ENCODE assay signal across 1 cellular context in the genomic region with DNA sequence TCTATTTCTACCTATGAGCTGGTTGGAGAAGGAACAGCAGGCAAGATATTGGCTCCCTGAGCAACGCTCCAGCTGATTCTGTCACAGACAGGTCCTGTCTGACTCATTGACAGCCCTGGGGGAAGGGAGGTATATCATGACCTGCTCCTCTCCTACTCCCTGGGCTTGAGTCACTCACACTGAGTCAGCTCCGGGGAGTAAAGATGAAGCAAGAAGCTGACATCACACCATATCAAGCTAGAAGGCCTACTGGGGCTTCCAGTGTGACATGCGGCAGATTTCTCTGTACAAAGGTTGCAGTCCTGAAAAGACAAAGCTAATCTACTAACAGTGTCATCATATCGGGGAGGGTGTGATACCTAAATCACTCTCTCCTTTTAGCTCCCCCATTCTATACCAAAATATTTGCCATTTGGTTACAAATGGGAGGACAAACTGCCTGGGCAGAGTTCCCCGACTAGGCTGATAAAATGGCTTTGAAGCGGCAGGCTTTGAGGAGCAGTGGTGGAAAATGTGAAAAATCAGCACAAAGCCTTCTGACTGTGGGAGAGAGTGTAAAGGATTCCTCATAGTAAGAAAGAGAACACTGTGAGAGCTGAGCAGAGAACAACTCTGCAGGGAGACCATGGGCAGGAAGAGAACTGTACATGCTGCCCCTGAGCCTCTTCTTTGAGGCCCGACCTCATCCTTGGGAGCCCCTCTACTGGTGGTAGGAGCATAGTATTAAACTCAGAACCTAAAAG.
TF ChIP-seq lines count a peak whose summit lies in the region.

No MANE protein-coding gene starts in this region.

TF ChIP-seq in K562, 482 proteins besides CTCF, POLR2A, EP300 and RAD21 (continued from another document and continues in another):
- TF ChIP-seq, protein P1, sequence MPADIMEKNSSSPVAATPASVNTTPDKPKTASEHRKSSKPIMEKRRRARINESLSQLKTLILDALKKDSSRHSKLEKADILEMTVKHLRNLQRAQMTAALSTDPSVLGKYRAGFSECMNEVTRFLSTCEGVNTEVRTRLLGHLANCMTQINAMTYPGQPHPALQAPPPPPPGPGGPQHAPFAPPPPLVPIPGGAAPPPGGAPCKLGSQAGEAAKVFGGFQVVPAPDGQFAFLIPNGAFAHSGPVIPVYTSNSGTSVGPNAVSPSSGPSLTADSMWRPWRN (IDR thresholded peaks at IDR 0.05; ENCODE audit: low read depth): peak; percentile 16; the same call in 1 of the 2 replicates
- TF ChIP-seq MEIS2 (IDR thresholded peaks at IDR 0.05; ENCODE audit: partially characterized antibody): peak; percentile 96
- TF ChIP-seq XRCC3 (IDR thresholded peaks at IDR 0.05): no peak
- no peak for TF ChIP-seq SRSF7 (optimal IDR thresholded peaks at IDR 0.05; ENCODE audit: low read depth, low read length)
- TF ChIP-seq ZNF740 (CRISPR knock-in tag; IDR thresholded peaks at IDR 0.05): no peak
- TF ChIP-seq ZNF740 (tag; IDR thresholded peaks at IDR 0.05): peak in 1 of 2 experiments; percentile 67; a peak in 1 of 4 replicates
- TF ChIP-seq ZBTB9 (CRISPR knock-in tag; IDR thresholded peaks at IDR 0.05): 0 out of 2 replicates have a peak, but pooled peaks have one; percentile 30
- TF ChIP-seq, protein P2, sequence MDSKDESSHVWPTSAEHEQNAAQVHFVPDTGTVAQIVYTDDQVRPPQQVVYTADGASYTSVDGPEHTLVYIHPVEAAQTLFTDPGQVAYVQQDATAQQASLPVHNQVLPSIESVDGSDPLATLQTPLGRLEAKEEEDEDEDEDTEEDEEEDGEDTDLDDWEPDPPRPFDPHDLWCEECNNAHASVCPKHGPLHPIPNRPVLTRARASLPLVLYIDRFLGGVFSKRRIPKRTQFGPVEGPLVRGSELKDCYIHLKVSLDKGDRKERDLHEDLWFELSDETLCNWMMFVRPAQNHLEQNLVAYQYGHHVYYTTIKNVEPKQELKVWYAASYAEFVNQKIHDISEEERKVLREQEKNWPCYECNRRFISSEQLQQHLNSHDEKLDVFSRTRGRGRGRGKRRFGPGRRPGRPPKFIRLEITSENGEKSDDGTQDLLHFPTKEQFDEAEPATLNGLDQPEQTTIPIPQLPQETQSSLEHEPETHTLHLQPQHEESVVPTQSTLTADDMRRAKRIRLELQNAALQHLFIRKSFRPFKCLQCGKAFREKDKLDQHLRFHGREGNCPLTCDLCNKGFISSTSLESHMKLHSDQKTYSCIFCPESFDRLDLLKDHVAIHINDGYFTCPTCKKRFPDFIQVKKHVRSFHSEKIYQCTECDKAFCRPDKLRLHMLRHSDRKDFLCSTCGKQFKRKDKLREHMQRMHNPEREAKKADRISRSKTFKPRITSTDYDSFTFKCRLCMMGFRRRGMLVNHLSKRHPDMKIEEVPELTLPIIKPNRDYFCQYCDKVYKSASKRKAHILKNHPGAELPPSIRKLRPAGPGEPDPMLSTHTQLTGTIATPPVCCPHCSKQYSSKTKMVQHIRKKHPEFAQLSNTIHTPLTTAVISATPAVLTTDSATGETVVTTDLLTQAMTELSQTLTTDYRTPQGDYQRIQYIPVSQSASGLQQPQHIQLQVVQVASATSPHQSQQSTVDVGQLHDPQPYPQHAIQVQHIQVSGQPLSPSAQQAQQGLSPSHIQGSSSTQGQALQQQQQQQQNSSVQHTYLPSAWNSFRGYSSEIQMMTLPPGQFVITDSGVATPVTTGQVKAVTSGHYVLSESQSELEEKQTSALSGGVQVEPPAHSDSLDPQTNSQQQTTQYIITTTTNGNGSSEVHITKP (IDR thresholded peaks at IDR 0.05; ENCODE audit: partially characterized antibody): peak; percentile 43
- TF ChIP-seq KLF13 (tag; IDR thresholded peaks at IDR 0.05; ENCODE audit: borderline replicate concordance, low read depth): 0 out of 2 replicates have a peak, but pooled peaks have one; percentile 55
- TF ChIP-seq ARID4B (CRISPR knock-in tag; IDR thresholded peaks at IDR 0.05): peak; percentile 98
- no peak for TF ChIP-seq ZSCAN29 (IDR thresholded peaks at IDR 0.05)
- no peak for TF ChIP-seq ZNF408 (CRISPR knock-in tag; IDR thresholded peaks at IDR 0.05; ENCODE audit: low read depth)
- no peak for TF ChIP-seq GABPB2 (CRISPR knock-in tag; conservative IDR thresholded peaks at IDR 0.05)
- TF ChIP-seq TGIF2 (CRISPR knock-in tag; IDR thresholded peaks at IDR 0.05): peak; percentile 97; the same call in 1 of the 2 replicates
- peak; percentile 98 for TF ChIP-seq SMARCE1 (IDR thresholded peaks at IDR 0.05)
- TF ChIP-seq CTBP1 (IDR thresholded peaks at IDR 0.05; ENCODE audit: borderline replicate concordance): peak; percentile 84; the same call in 1 of the 2 replicates
- no peak; the same call in 1 of the 2 replicates for TF ChIP-seq EGR1 (conservative IDR thresholded peaks at IDR 0.05)
- TF ChIP-seq ZNF133 (CRISPR knock-in tag; IDR thresholded peaks at IDR 0.05): no peak
- TF ChIP-seq SMAD1 (IDR thresholded peaks at IDR 0.05; ENCODE audit: low read depth, low read length, partially characterized antibody): no peak
- peak; percentile 78 to 81 for TF ChIP-seq NRF1 (conservative IDR thresholded peaks at IDR 0.05 in 1 of 2, IDR thresholded peaks at IDR 0.05 in 1 of 2)
- TF ChIP-seq NFXL1 (CRISPR knock-in tag; IDR thresholded peaks at IDR 0.05): 0 out of 2 replicates have a peak, but pooled peaks have one; percentile 24
- peak; percentile 78 for TF ChIP-seq MAFK (IDR thresholded peaks at IDR 0.05; ENCODE audit: low read length)
- TF ChIP-seq ZBTB26 (CRISPR knock-in tag; IDR thresholded peaks at IDR 0.05): no peak
- no peak; a peak in 1 of 6 replicates for TF ChIP-seq ZBTB11 (CRISPR knock-in tag; IDR thresholded peaks at IDR 0.05)
- no peak for TF ChIP-seq POLR2B (IDR thresholded peaks at IDR 0.05; ENCODE audit: low read depth, partially characterized antibody)
- no peak for TF ChIP-seq ZKSCAN3 (CRISPR knock-in tag; IDR thresholded peaks at IDR 0.05)
- no peak for TF ChIP-seq ZNF274 (IDR thresholded peaks at IDR 0.05; ENCODE audit: borderline replicate concordance, low read depth, low read length)
- no peak for TF ChIP-seq MYBL2 (IDR thresholded peaks at IDR 0.05; ENCODE audit: low read depth)
- TF ChIP-seq MYBL2 (CRISPR knock-in tag; IDR thresholded peaks at IDR 0.05; ENCODE audit: borderline replicate concordance): no peak
- peak in 1 of 2 experiments; percentile 48; a peak in 1 of 4 replicates for TF ChIP-seq ZMIZ1 (IDR thresholded peaks at IDR 0.05; ENCODE audit: low read depth in 2 of 2, low read length in 2 of 2)
- no peak for TF ChIP-seq RB1 (IDR thresholded peaks at IDR 0.05; ENCODE audit: low read depth)
- peak; percentile 92 for TF ChIP-seq EP400 (IDR thresholded peaks at IDR 0.05)
- no peak for TF ChIP-seq ZNF75A (CRISPR knock-in tag; IDR thresholded peaks at IDR 0.05)
- TF ChIP-seq TCFL5 (CRISPR knock-in tag; conservative IDR thresholded peaks at IDR 0.05): no peak
- TF ChIP-seq CBX5 (IDR thresholded peaks at IDR 0.05; ENCODE audit: borderline replicate concordance, low read depth): no peak
- TF ChIP-seq ZNF347 (CRISPR knock-in tag; IDR thresholded peaks at IDR 0.05; ENCODE audit: low read depth): no peak
- TF ChIP-seq SIX5 (IDR thresholded peaks at IDR 0.05; ENCODE audit: borderline replicate concordance in 1 of 2, insufficient read depth in 1 of 2, low read depth in 1 of 2, low read length in 2 of 2): no peak
- TF ChIP-seq MAFF (IDR thresholded peaks at IDR 0.05; ENCODE audit: low read length): peak; percentile 69; the same call in 1 of the 2 replicates
- TF ChIP-seq ZNF224 (CRISPR knock-in tag; IDR thresholded peaks at IDR 0.05): no peak
